8 cellular contexts compared by ENCODE assay signal in genomic region chr15:81304226-81304625, GRCh38. TPM values are rescaled to one million over a fixed set of nuclear protein-coding genes. Genes with fewer than 3 reads are reported as not detected.
DNase-seq lines count a peak whose midpoint lies in the region; ATAC-seq and TF ChIP-seq lines count a peak whose summit lies in the region.

No MANE protein-coding gene starts in this region.

- H3K27ac Mint-ChIP-seq in activated CD4-positive, alpha-beta T cell treated with anti-CD3 and anti-CD28 coated beads, Interleukin-2, amount 10 ng/mL, durations not matched to agents 24 days and 14 days: peak overlapping the region; percentile 88
- peak overlapping the region; percentile 98 for H3K27ac Mint-ChIP-seq in activated CD8-positive, alpha-beta T cell treated with anti-CD3 and anti-CD28 coated beads for 36 hours

- no peak for ATAC-seq in activated CD8-positive, alpha-beta T cell treated with anti-CD3 and anti-CD28 coated beads for 36 hours
- ATAC-seq in HG02571 (IDR thresholded peaks at IDR 0.05; ENCODE audit: unreplicated experiment): no peak
- ATAC-seq in HG02623 (IDR thresholded peaks at IDR 0.05; ENCODE audit: unreplicated experiment): no peak

- H3K27me3 Mint-ChIP-seq in activated CD4-positive, alpha-beta T cell treated with anti-CD3 and anti-CD28 coated beads, Interleukin-2, amount 10 ng/mL, durations not matched to agents 24 days and 14 days: no peaks in the 10 kb centered on the region
- H3K27me3 Mint-ChIP-seq in activated CD8-positive, alpha-beta T cell treated with anti-CD3 and anti-CD28 coated beads for 36 hours: no peaks in the 10 kb centered on the region

- CTCF ChIA-PET in activated CD8-positive, alpha-beta T cell treated with anti-CD3 and anti-CD28 coated beads for 36 hours (lab: Charles Lee): interaction anchor here (1.7 to 7.3 kb wide), 4 partner anchors 10 to 39 kb away, joined by 3 to 58 read pairs (median 24); no protein-coding TSS in a partner anchor

- intact Hi-C loops in activated CD4-positive, alpha-beta T cell treated with anti-CD3 and anti-CD28 coated beads, Interleukin-2, amount 10 ng/mL, durations not matched to agents 24 days and 14 days (cut with micrococcal nuclease): loop anchor here (1.0 to 2.0 kb wide), 2 partner anchors 8 to 17 kb away; no protein-coding TSS in a partner anchor
- intact Hi-C loops in activated CD8-positive, alpha-beta T cell treated with anti-CD3 and anti-CD28 coated beads for 36 hours (cut with micrococcal nuclease): no loop called here
- intact Hi-C loops in left ventricle myocardium inferior (cut with micrococcal nuclease): no loop called here

- no peak overlapping the region for H3K4me3 ChIP-seq in left ventricle myocardium inferior

- no peaks in the 10 kb centered on the region for H3K9me3 Mint-ChIP-seq in activated CD4-positive, alpha-beta T cell treated with anti-CD3 and anti-CD28 coated beads, Interleukin-2, amount 10 ng/mL, durations not matched to agents 24 days and 14 days
- H3K9me3 Mint-ChIP-seq in activated CD8-positive, alpha-beta T cell treated with anti-CD3 and anti-CD28 coated beads for 36 hours: no peaks in the 10 kb centered on the region

- TF ChIP-seq CTCF in activated CD8-positive, alpha-beta T cell treated with anti-CD3 and anti-CD28 coated beads for 36 hours (IDR thresholded peaks at IDR 0.05): no peak
- TF ChIP-seq CTCF in left ventricle myocardium inferior (IDR thresholded peaks at IDR 0.05; ENCODE audit: borderline replicate concordance): no peak

- no peak for DNase-seq in activated CD4-positive, alpha-beta T cell treated with anti-CD3 and anti-CD28 coated beads, Interleukin-2, amount 10 ng/mL, durations not matched to agents 24 days and 14 days
- no peak for DNase-seq in activated CD4-positive, alpha-beta T cell treated with anti-CD3 and anti-CD28 coated beads, Interleukin-2, amount 50 U/mL, for 48 hours
- DNase-seq in activated CD8-positive, alpha-beta T cell treated with anti-CD3 and anti-CD28 coated beads for 36 hours: no peak
- peak; percentile 40 for DNase-seq in left ventricle myocardium inferior
- peak in 14 of 49 donors; percentile 5 to 51 (median 35) for DNase-seq in substantia nigra (lab: John Stamatoyannopoulos, UW)
- DNase-seq in cortex of kidney (lab: John Stamatoyannopoulos, UW): no peak

- H3K36me3 Mint-ChIP-seq in activated CD4-positive, alpha-beta T cell treated with anti-CD3 and anti-CD28 coated beads, Interleukin-2, amount 10 ng/mL, durations not matched to agents 24 days and 14 days (ENCODE audit: low read depth): peaks cover 97% of the 10 kb centered on the region
- peaks cover 98% of the 10 kb centered on the region for H3K36me3 Mint-ChIP-seq in activated CD8-positive, alpha-beta T cell treated with anti-CD3 and anti-CD28 coated beads for 36 hours (ENCODE audit: low read depth)

- H3K4me1 Mint-ChIP-seq in activated CD4-positive, alpha-beta T cell treated with anti-CD3 and anti-CD28 coated beads, Interleukin-2, amount 10 ng/mL, durations not matched to agents 24 days and 14 days: peaks cover 75% of the 10 kb centered on the region
- peaks cover 66% of the 10 kb centered on the region for H3K4me1 Mint-ChIP-seq in activated CD8-positive, alpha-beta T cell treated with anti-CD3 and anti-CD28 coated beads for 36 hours (ENCODE audit: low read depth)

- H3K27me3 ChIP-seq in left ventricle myocardium inferior (ENCODE audit: low read depth): no peaks in the 10 kb centered on the region

- peaks cover 7% of the 10 kb centered on the region for H3K4me1 ChIP-seq in left ventricle myocardium inferior

- POLR2A ChIA-PET in activated CD8-positive, alpha-beta T cell treated with anti-CD3 and anti-CD28 coated beads for 36 hours (lab: Charles Lee): interaction anchor here (0.7 to 7.5 kb wide), 8 partner anchors 12 to 97 kb away, joined by 3 to 29 read pairs (median 5); partner anchors contain the start of gene STARD5

- H3K27ac ChIP-seq in left ventricle myocardium inferior (replicated peaks): peak overlapping the region; percentile 56
- H3K27ac ChIP-seq in substantia nigra (ENCODE audit: low read depth, low read length, poor library complexity, severe bottlenecking): peak overlapping the region; percentile 59

- peak overlapping the region; percentile 94 for H3K4me3 Mint-ChIP-seq in activated CD4-positive, alpha-beta T cell treated with anti-CD3 and anti-CD28 coated beads, Interleukin-2, amount 10 ng/mL, durations not matched to agents 24 days and 14 days
- peak overlapping the region; percentile 98 for H3K4me3 Mint-ChIP-seq in activated CD8-positive, alpha-beta T cell treated with anti-CD3 and anti-CD28 coated beads for 36 hours

- H3K36me3 ChIP-seq in left ventricle myocardium inferior: peaks cover 49% of the 10 kb centered on the region

- no peaks in the 10 kb centered on the region for H3K9me3 ChIP-seq in left ventricle myocardium inferior (replicated peaks)

RNA-seq across cellular contexts. Expression of gene STARD5, which starts 19.7 kb away (rescaled TPM):
- total RNA-seq in activated CD4-positive, alpha-beta T cell treated with anti-CD3 and anti-CD28 coated beads, Interleukin-2, amount 10 ng/mL, durations not matched to agents 24 days and 14 days: 4.6 and 5.8 TPM in 2 replicates
- total RNA-seq in activated CD8-positive, alpha-beta T cell treated with anti-CD3 and anti-CD28 coated beads for 36 hours: 1 to 10 TPM; 6.7 to 6.9 TPM
- 2.5 TPM for total RNA-seq in left ventricle myocardium inferior
